ENCODE assay signal across 8 cellular contexts in genomic region chr22:46069518-46070214, GRCh38.
DNase-seq lines count a peak whose midpoint lies in the region; ATAC-seq and TF ChIP-seq lines count a peak whose summit lies in the region.

No MANE protein-coding gene starts in this region.

- peak overlapping the region; percentile 35 for H3K27ac ChIP-seq in CD8-positive, alpha-beta T cell (ENCODE audit: low read depth, low read length)
- H3K27ac ChIP-seq in PC-3 (ENCODE audit: low read length) (peak overlapping the region; percentile 99), angular gyrus (ENCODE audit: low read depth, low read length) (peak overlapping the region; percentile 99), hepatocyte (peak overlapping the region; percentile 84)

- no peak for TF ChIP-seq CTCF in CD8-positive, alpha-beta T cell (IDR thresholded peaks at IDR 0.05)
- TF ChIP-seq CTCF in PC-3 (conservative IDR thresholded peaks at IDR 0.05; ENCODE audit: low read depth, low read length), result no peak
- no peak for TF ChIP-seq CTCF in hepatocyte (IDR thresholded peaks at IDR 0.05; ENCODE audit: poor library complexity)

- ATAC-seq in CD8-positive, alpha-beta T cell, result no peak
- ATAC-seq in PC-3, result peak; percentile 18

- no peaks in the 10 kb centered on the region for H3F3A ChIP-seq in PC-3 (ENCODE audit: low read length, unreplicated experiment)

- H3K27ac Mint-ChIP-seq in CD8-positive, alpha-beta T cell, result peak overlapping the region; percentile 78

- peaks cover 3% of the 10 kb centered on the region for H3K36me3 Mint-ChIP-seq in CD8-positive, alpha-beta T cell

- H3K4me2 ChIP-seq in PC-3 (ENCODE audit: low read length), result peak overlapping the region; percentile 100
- peak overlapping the region; percentile 99 for H3K4me2 ChIP-seq in hepatocyte

- peak overlapping the region; percentile 78 for H3K4me3 Mint-ChIP-seq in CD8-positive, alpha-beta T cell

- peak overlapping the region; percentile 100 for H3K9ac ChIP-seq in PC-3 (ENCODE audit: low read length)

- no peaks in the 10 kb centered on the region for H3K27me3 Mint-ChIP-seq in CD8-positive, alpha-beta T cell (ENCODE audit: low read depth)

- no peak overlapping the region for H2AFZ ChIP-seq in PC-3 (ENCODE audit: low read length)
- H2AFZ ChIP-seq in hepatocyte, result peak overlapping the region; percentile 94

- H3K79me2 ChIP-seq in PC-3 (ENCODE audit: low read length) (peaks cover 89% of the 10 kb centered on the region), hepatocyte (peaks cover 23% of the 10 kb centered on the region)

- H3K4me1 ChIP-seq in CD8-positive, alpha-beta T cell (ENCODE audit: insufficient read depth, low read length), result peaks cover 27% of the 10 kb centered on the region
- H3K4me1 ChIP-seq in PC-3 (ENCODE audit: insufficient read depth, low read length) (peaks cover 34% of the 10 kb centered on the region), hepatocyte (ENCODE audit: insufficient read depth) (peaks cover 18% of the 10 kb centered on the region)

- peaks cover 37% of the 10 kb centered on the region for H3K4me1 Mint-ChIP-seq in CD8-positive, alpha-beta T cell (ENCODE audit: low read depth)

- 50% methylated on average over 24 of the region's 24 CpGs for WGBS in hepatocyte (ENCODE audit: low lambda C conversion rate, missing lambda C conversion rate)

- peak in 2 of 7 experiments; percentile 15 to 43 for DNase-seq in CD8-positive, alpha-beta T cell
- DNase-seq in HS-5 (ENCODE audit: low read depth) (peak; percentile 93), PC-3 (peak; percentile 92), hepatocyte (ENCODE audit: low spot score) (no peak), renal cortical epithelial cell (ENCODE audit: low read depth) (peak; percentile 95), dedifferentiated amniotic fluid mesenchymal stem cell (ENCODE audit: extremely low spot score) (no peak)
- DNase-seq in activated CD4-positive, CD25-positive, alpha-beta regulatory T cell treated with anti-CD3 and anti-CD28 coated beads, Interleukin-2, amount 50 U/mL, for 72 hours, result no peak

- peaks cover 24% of the 10 kb centered on the region for H4K20me1 ChIP-seq in PC-3 (ENCODE audit: low read length)
- H4K20me1 ChIP-seq in hepatocyte (ENCODE audit: insufficient read depth, poor library complexity, severe bottlenecking), result peaks cover 16% of the 10 kb centered on the region

- no peaks in the 10 kb centered on the region for H3K9me3 Mint-ChIP-seq in CD8-positive, alpha-beta T cell

- intact Hi-C loops in CD8-positive, alpha-beta T cell (cut with DNase I, micrococcal nuclease), result loop anchor here (1.0 to 5.0 kb wide), 4 partner anchors 11 to 57 kb away; no protein-coding TSS in a partner anchor
- intact Hi-C loops in PC-3 (cut with micrococcal nuclease), result loop anchor here (2.0 kb wide), 2 partner anchors 15 to 63 kb away; no protein-coding TSS in a partner anchor

- peak overlapping the region; percentile 70 for H3K4me3 ChIP-seq in CD8-positive, alpha-beta T cell (ENCODE audit: low read depth, low read length)
- H3K4me3 ChIP-seq in PC-3 (ENCODE audit: low read length), result peak overlapping the region; percentile 66
- peak overlapping the region; percentile 79 for H3K4me3 ChIP-seq in hepatocyte

- POLR2A ChIA-PET in CD8-positive, alpha-beta T cell (lab: Charles Lee), result interaction anchor here (0.9 to 1.6 kb wide), 3 partner anchors 11 to 33 kb away, joined by 3 to 5 read pairs (median 5); no protein-coding TSS in a partner anchor
- POLR2A ChIA-PET in PC-3 (lab: Charles Lee; ENCODE audit: unreplicated experiment), result interaction anchor here (0.7 to 0.9 kb wide), 2 partner anchors 13 to 51 kb away, joined by 3 read pairs; no protein-coding TSS in a partner anchor

- H3K9me2 ChIP-seq in PC-3 (replicated peaks; ENCODE audit: low read length), result no peaks in the 10 kb centered on the region
- no peaks in the 10 kb centered on the region for H3K9me2 ChIP-seq in hepatocyte (replicated peaks; ENCODE audit: insufficient read depth)

- no TSS peak for BruUV-seq in PC-3 (replicated peaks; lab: Mats Ljungman, UMichigan)

- H3K27me3 ChIP-seq in CD8-positive, alpha-beta T cell (ENCODE audit: insufficient read depth, low read length), result no peaks in the 10 kb centered on the region
- H3K27me3 ChIP-seq in PC-3 (ENCODE audit: low read length), result no peaks in the 10 kb centered on the region
- H3K27me3 ChIP-seq in hepatocyte, result peaks cover 66% of the 10 kb centered on the region

- CTCF ChIA-PET in CD8-positive, alpha-beta T cell (lab: Charles Lee), result interaction anchor here (1.6 to 1.9 kb wide), 3 partner anchors 19 to 63 kb away, joined by 4 to 6 read pairs (median 5); no protein-coding TSS in a partner anchor
- CTCF ChIA-PET in PC-3 (lab: Charles Lee), result no interaction called here

- H3K36me3 ChIP-seq in CD8-positive, alpha-beta T cell (ENCODE audit: insufficient read depth, low read length), result no peaks in the 10 kb centered on the region
- H3K36me3 ChIP-seq in PC-3 (ENCODE audit: low read depth, low read length) (peaks cover 24% of the 10 kb centered on the region), hepatocyte (replicated peaks; ENCODE audit: insufficient read depth, low read depth) (no peaks in the 10 kb centered on the region)

- H3K9me3 ChIP-seq in CD8-positive, alpha-beta T cell (ENCODE audit: low read length), result no peaks in the 10 kb centered on the region
- no peaks in the 10 kb centered on the region for H3K9me3 ChIP-seq in PC-3 (ENCODE audit: low read length)
- no peaks in the 10 kb centered on the region for H3K9me3 ChIP-seq in hepatocyte (ENCODE audit: low read depth)

Comparison
In these comparisons a context has a peak if more than half of its experiments do, and no peak if none do; other contexts are left out.
1. DNase-seq: peak in HS-5 (single experiment), PC-3 (single experiment) and renal cortical epithelial cell (single experiment); none in hepatocyte (single experiment), dedifferentiated amniotic fluid mesenchymal stem cell (single experiment) and activated CD4-positive, CD25-positive, alpha-beta regulatory T cell treated with anti-CD3 and anti-CD28 coated beads, Interleukin-2, amount 50 U/mL, for 72 hours (single experiment).
2. H3K27ac ChIP-seq: peak in every context shown above with its lines; median percentile 99 in PC-3; 99 in angular gyrus; 84 in hepatocyte; 35 in CD8-positive, alpha-beta T cell.
3. Peak in every context shown above with its lines, with median percentiles within 50 percentile points of each other: H3K4me3 ChIP-seq.